Comparison of ENCODE assay signal across 9 cellular contexts in genomic region chr12:56632701-56633464, GRCh38. TPM values are rescaled to one million over a fixed set of nuclear protein-coding genes. Genes with fewer than 3 reads are reported as not detected.
DNase-seq lines count a peak whose midpoint lies in the region; ATAC-seq, FAIRE-seq and TF ChIP-seq lines count a peak whose summit lies in the region.
"Had no signal": no experiment of that assay in that cellular context is flagged by ENCODE, and none has a peak within 500 bp of the region (broad histone marks: within the 10 kb centered on the region; RNA-seq: fewer than 3 reads in every experiment).

No MANE protein-coding gene starts in this region.

- no peaks in the 10 kb centered on the region for H3K9me3 Mint-ChIP-seq in CD4-positive, alpha-beta T cell

- H3K9ac ChIP-seq in OCI-LY1 (ENCODE audit: low read length): peak overlapping the region; percentile 86; the same call in 1 of the 2 replicates
- peak overlapping the region; percentile 0 for H3K9ac ChIP-seq in endocrine pancreas (ENCODE audit: control insufficient read depth, insufficient read depth, low read length)

- peaks cover 9% of the 10 kb centered on the region for H3K36me3 ChIP-seq in OCI-LY1 (ENCODE audit: insufficient read depth, low read length)
- no peaks in the 10 kb centered on the region for H3K36me3 ChIP-seq in endocrine pancreas (ENCODE audit: control insufficient read depth, insufficient read depth, low read length)
- peaks cover 8% of the 10 kb centered on the region for H3K36me3 ChIP-seq in osteoblast (ENCODE audit: insufficient read depth, low read length)

- H3K4me3 ChIP-seq in OCI-LY1 (ENCODE audit: low read depth, low read length, poor library complexity, severe bottlenecking): peak overlapping the region; percentile 83
- H3K4me3 ChIP-seq in endocrine pancreas (ENCODE audit: control insufficient read depth, insufficient read depth, low read length): no peak overlapping the region
- peak overlapping the region; percentile 40 for H3K4me3 ChIP-seq in osteoblast (ENCODE audit: insufficient read depth, low read length)

- CTCF ChIA-PET in CD4-positive, alpha-beta T cell (lab: Charles Lee): interaction anchor here (1.1 kb wide), 1 partner anchor 444 kb away, joined by 3 read pairs; the partner anchor contains the start of gene SMARCC2

- H3K27me3 Mint-ChIP-seq in CD4-positive, alpha-beta T cell: no peaks in the 10 kb centered on the region

- H3K27ac Mint-ChIP-seq in CD4-positive, alpha-beta T cell: peak overlapping the region; percentile 98

- no peaks in the 10 kb centered on the region for H3K9me3 ChIP-seq in CD4-positive, alpha-beta T cell (ENCODE audit: control insufficient read depth, low read length)
- no peaks in the 10 kb centered on the region for H3K9me3 ChIP-seq in OCI-LY1 (ENCODE audit: low read length)
- no peaks in the 10 kb centered on the region for H3K9me3 ChIP-seq in endocrine pancreas (ENCODE audit: control insufficient read depth, low read length)
- H3K9me3 ChIP-seq in osteoblast (ENCODE audit: low read depth, low read length): no peaks in the 10 kb centered on the region

- intact Hi-C loops in CD4-positive, alpha-beta T cell (cut with DNase I, micrococcal nuclease): loop anchor here in 1 of 2 experiments (10.0 kb wide), 2 partner anchors 452 to 818 kb away; partner anchors contain the start of genes NAB2, ORMDL2 and SARNP

- peak overlapping the region; percentile 54 for H3K27ac ChIP-seq in CD4-positive, alpha-beta T cell (ENCODE audit: low read depth, low read length)
- H3K27ac ChIP-seq in OCI-LY1 (ENCODE audit: low read depth, low read length, poor library complexity, severe bottlenecking) (peak overlapping the region; percentile 80), osteoblast (ENCODE audit: low read depth, low read length) (no peak overlapping the region)

- no peak for DNase-seq in CD4-positive, alpha-beta T cell
- DNase-seq in osteoblast (ENCODE audit: insufficient read length, low spot score, missing footprints) (peak; percentile 83), NK-92 (lab: John Stamatoyannopoulos, UW; ENCODE audit: unreplicated experiment) (no peak), NCI-H1048 (lab: John Stamatoyannopoulos, UW) (no peak), D721Med (ENCODE audit: insufficient read length, low spot score) (no peak), NCI-H187 treated with DMSO at 0.1 percent for 48 hours (lab: John Stamatoyannopoulos, UW) (no peak)

- H3K4me1 ChIP-seq in OCI-LY1 (ENCODE audit: insufficient read depth, low read length, severe bottlenecking): peaks cover 69% of the 10 kb centered on the region
- H3K4me1 ChIP-seq in endocrine pancreas (ENCODE audit: control insufficient read depth, insufficient read depth, low read length): peaks cover 10% of the 10 kb centered on the region
- H3K4me1 ChIP-seq in osteoblast (ENCODE audit: insufficient read depth, low read length): peaks cover 51% of the 10 kb centered on the region

- H3K79me2 ChIP-seq in OCI-LY1 (ENCODE audit: insufficient read depth, low read length): peaks cover 21% of the 10 kb centered on the region
- peaks cover 77% of the 10 kb centered on the region for H3K79me2 ChIP-seq in osteoblast (ENCODE audit: insufficient read depth, low read length)

- no peak for ATAC-seq in CD4-positive, alpha-beta T cell (ENCODE audit: poor library complexity)

- no peak for FAIRE-seq in D721Med (lab: Jason Lieb, UNC)
- FAIRE-seq: TTC549 had no signal

- no peak for TF ChIP-seq CTCF in CD4-positive, alpha-beta T cell (IDR thresholded peaks at IDR 0.05)
- TF ChIP-seq CTCF in OCI-LY1 (IDR thresholded peaks at IDR 0.05; ENCODE audit: low read length) (no peak), osteoblast (IDR thresholded peaks at IDR 0.05; ENCODE audit: extremely low read depth, low read depth, low read length) (no peak), D721Med (IDR thresholded peaks at IDR 0.05; ENCODE audit: insufficient read depth, missing control alignments) (no peak)

- H3K4me2 ChIP-seq in OCI-LY1 (ENCODE audit: low read length): peak overlapping the region; percentile 96
- H3K4me2 ChIP-seq in osteoblast (ENCODE audit: insufficient read depth, low read length): peak overlapping the region; percentile 97

- peaks cover 90% of the 10 kb centered on the region for H3K4me1 Mint-ChIP-seq in CD4-positive, alpha-beta T cell (ENCODE audit: low read depth)

- H3K36me3 Mint-ChIP-seq in CD4-positive, alpha-beta T cell (ENCODE audit: low read depth): peaks cover 48% of the 10 kb centered on the region

- H3K9me2 ChIP-seq in OCI-LY1 (ENCODE audit: low read depth, low read length): no peaks in the 10 kb centered on the region

- no peaks in the 10 kb centered on the region for H3K27me3 ChIP-seq in CD4-positive, alpha-beta T cell (ENCODE audit: control insufficient read depth, insufficient read depth, low read length)
- no peaks in the 10 kb centered on the region for H3K27me3 ChIP-seq in OCI-LY1 (ENCODE audit: insufficient read depth, low read length)
- no peaks in the 10 kb centered on the region for H3K27me3 ChIP-seq in endocrine pancreas (ENCODE audit: control insufficient read depth, insufficient read depth, low read length)
- H3K27me3 ChIP-seq in osteoblast (ENCODE audit: insufficient read depth, low read length): no peaks in the 10 kb centered on the region

- 0 out of 2 replicates have a peak, but pooled peaks cover 11% of the 10 kb centered on the region for H3F3A ChIP-seq in OCI-LY1 (ENCODE audit: insufficient read depth, low read length)

- H4K20me1 ChIP-seq in OCI-LY1 (ENCODE audit: insufficient read depth, low read length) (no peaks in the 10 kb centered on the region), osteoblast (ENCODE audit: insufficient read depth, low read length) (peaks cover 49% of the 10 kb centered on the region)

- POLR2A ChIA-PET in CD4-positive, alpha-beta T cell (lab: Charles Lee): interaction anchor here (0.6 to 9.4 kb wide), 4 partner anchors 13 to 480 kb away, joined by 3 to 139 read pairs (median 48); partner anchors contain the start of genes ATP5F1B and PTGES3

- H3K4me3 Mint-ChIP-seq in CD4-positive, alpha-beta T cell: peak overlapping the region; percentile 93

- H2AFZ ChIP-seq in OCI-LY1 (ENCODE audit: low read length) (no peak overlapping the region), osteoblast (ENCODE audit: low read length) (no peak overlapping the region)

RNA-seq across cellular contexts. Expression of gene BAZ2A, which starts 2.8 kb away (rescaled TPM):
- 100 to 1,000 TPM; 207 to 211 TPM for total RNA-seq in CD4-positive, alpha-beta T cell
- total RNA-seq in osteoblast: 49.6 and 51.3 TPM in 2 replicates

RNA-seq across cellular contexts. Expression of gene ATP5F1B, which starts 12.9 kb away (rescaled TPM):
- 100 to 1,000 TPM; 305 to 318 TPM for total RNA-seq in CD4-positive, alpha-beta T cell
- 308 TPM in 2 replicates for total RNA-seq in osteoblast

RNA-seq across cellular contexts. Expression of gene PTGES3, which starts 55.2 kb away (rescaled TPM):
- 100 to 1,000 TPM; 146 to 154 TPM for total RNA-seq in CD4-positive, alpha-beta T cell
- total RNA-seq in osteoblast: 63.0 and 71.3 TPM in 2 replicates
